ENCODE assay signal across 14 cellular contexts in the genomic region with DNA sequence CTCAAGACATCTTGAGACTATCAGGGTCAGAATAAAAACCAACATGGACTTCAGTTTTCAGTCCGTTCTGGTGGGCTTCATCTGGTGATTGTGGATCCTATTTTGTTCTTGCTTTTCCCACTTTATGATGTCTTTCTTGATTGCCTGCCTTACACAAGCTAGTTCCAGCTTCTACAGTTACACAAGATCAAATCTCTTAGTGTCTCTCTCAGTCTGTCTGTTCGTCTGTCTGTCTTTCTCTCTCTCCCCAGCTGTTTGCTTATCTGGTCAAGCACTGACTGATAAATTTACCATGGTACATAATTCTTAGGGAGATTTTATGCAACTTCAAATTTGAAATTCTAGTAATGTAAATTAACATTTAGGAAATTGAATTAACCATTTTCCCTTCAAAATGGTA. TPM values are rescaled to one million over a fixed set of nuclear protein-coding genes. Genes with fewer than 3 reads are reported as not detected.
DNase-seq lines count a peak whose midpoint lies in the region; ATAC-seq, FAIRE-seq and TF ChIP-seq lines count a peak whose summit lies in the region.
"Had no signal": no experiment of that assay in that cellular context is flagged by ENCODE, and none has a peak within 500 bp of the region (broad histone marks: within the 10 kb centered on the region; RNA-seq: fewer than 3 reads in every experiment).

No MANE protein-coding gene starts in this region.

- TF ChIP-seq CTCF in D721Med (IDR thresholded peaks at IDR 0.05; ENCODE audit: insufficient read depth, missing control alignments): no peak

- no peak for ATAC-seq in T-helper 17 cell
- no peak for ATAC-seq in HG02884 (IDR thresholded peaks at IDR 0.05; ENCODE audit: unreplicated experiment)
- ATAC-seq in HG02973 (IDR thresholded peaks at IDR 0.05; ENCODE audit: unreplicated experiment): no peak
- ATAC-seq: A549; CD8-positive, alpha-beta T cell; HCT116 had no signal

- no peaks in the 10 kb centered on the region for H3K9me3 ChIP-seq in T-helper 17 cell (ENCODE audit: control insufficient read depth, low read length, poor library complexity, severe bottlenecking)
- H3K9me3 ChIP-seq: A549, BE2C, Caco-2 had no signal

- peak overlapping the region; percentile 10 for H3K27ac ChIP-seq in epithelial cell of prostate
- H3K27ac ChIP-seq: A549, C4-2B had no signal

- H3K27ac Mint-ChIP-seq in T-helper 17 cell: peak overlapping the region; percentile 62
- H3K27ac Mint-ChIP-seq: CD8-positive, alpha-beta T cell had no signal

- peaks cover 2% of the 10 kb centered on the region for H3K36me3 Mint-ChIP-seq in T-helper 17 cell (ENCODE audit: low read depth)

- peaks cover 28% of the 10 kb centered on the region for H3K4me1 Mint-ChIP-seq in T-helper 17 cell

- peak; percentile 61 for FAIRE-seq in D721Med (lab: Jason Lieb, UNC)

- DNase-seq in D721Med (ENCODE audit: insufficient read length, low spot score) (no peak), T-helper 17 cell (no peak), epithelial cell of prostate (ENCODE audit: low read depth, low spot score) (no peak), HuH-7.5 (ENCODE audit: low spot score) (no peak)
- DNase-seq: BE2C; Caco-2; CD8-positive, alpha-beta T cell; DMS53; GF-D8 had no signal

- H3K4me3 Mint-ChIP-seq in T-helper 17 cell: peak overlapping the region; percentile 10
- H3K4me3 Mint-ChIP-seq: CD8-positive, alpha-beta T cell had no signal

- H3K27me3 Mint-ChIP-seq in T-helper 17 cell: no peaks in the 10 kb centered on the region

RNA-seq across cellular contexts. Expression of gene TAX1BP1, which starts 35.8 kb away (rescaled TPM):
- 100 to 1,000 TPM; 117 to 131 TPM for total RNA-seq in T-helper 17 cell
